In the genomic region with DNA sequence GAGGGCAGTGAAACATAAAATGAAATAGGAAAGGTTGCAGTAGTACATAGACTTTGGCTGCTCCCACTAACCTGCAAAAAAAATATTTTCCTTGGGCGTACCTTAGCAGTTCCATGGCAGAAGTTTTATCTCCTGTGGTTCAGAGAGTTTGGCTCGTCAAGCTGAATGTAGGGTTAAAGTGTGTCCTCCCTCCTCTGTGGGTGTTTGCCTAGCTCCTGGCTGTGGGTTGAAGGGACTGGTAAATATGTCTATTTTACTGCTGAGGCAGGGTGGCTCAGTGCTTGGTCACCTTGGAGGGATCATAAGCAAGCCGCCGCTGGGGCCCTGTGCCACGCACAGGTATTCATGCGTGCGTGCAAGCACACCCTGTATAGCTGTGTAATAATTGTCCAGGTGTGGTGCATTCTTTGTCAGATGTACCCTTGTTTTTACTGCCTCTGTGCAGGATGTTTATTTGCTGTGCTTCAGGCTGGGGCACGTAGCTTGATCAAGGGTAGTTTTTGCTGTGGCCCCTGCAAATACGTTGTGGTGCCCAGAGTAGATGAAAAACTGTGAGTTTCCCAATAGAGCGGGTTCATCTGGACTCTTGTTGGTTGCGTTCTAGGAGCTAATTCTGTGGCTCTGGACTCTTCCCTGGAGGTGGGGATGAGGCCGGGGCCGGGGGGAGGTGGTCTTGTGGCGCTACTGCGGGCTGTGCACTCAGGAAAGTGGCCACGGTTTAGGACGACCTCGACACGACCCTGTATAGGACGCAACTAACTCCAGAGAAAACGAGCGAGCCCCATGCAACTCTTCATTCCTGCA, we compare ENCODE assay signal across 8 cellular contexts. TPM values are rescaled to one million over a fixed set of nuclear protein-coding genes. Genes with fewer than 3 reads are reported as not detected.
DNase-seq lines count a peak whose midpoint lies in the region; ATAC-seq, FAIRE-seq and TF ChIP-seq lines count a peak whose summit lies in the region.

No MANE protein-coding gene starts in this region.

- H3K36me3 Mint-ChIP-seq in activated naive CD4-positive, alpha-beta T cell treated with anti-CD3 and anti-CD28 coated beads for 36 hours (ENCODE audit: low read depth): peaks cover 2% of the 10 kb centered on the region

- H3K9me1 ChIP-seq in keratinocyte (ENCODE audit: control insufficient read depth, extremely low read depth, insufficient read depth, low read length): no peaks in the 10 kb centered on the region

- peaks cover 19% of the 10 kb centered on the region for H3K4me1 ChIP-seq in keratinocyte (ENCODE audit: control insufficient read depth, extremely low read depth, insufficient read depth, low read length)

- peak overlapping the region; percentile 68 for H3K9ac ChIP-seq in keratinocyte (ENCODE audit: control insufficient read depth, extremely low read depth, insufficient read depth, low read length)

- peak overlapping the region; percentile 80 for H3K27ac ChIP-seq in HL-60 (replicated peaks)
- H3K27ac ChIP-seq in keratinocyte (ENCODE audit: control insufficient read depth, insufficient read depth, low read length): peak overlapping the region; percentile 44

- intact Hi-C loops in activated naive CD4-positive, alpha-beta T cell treated with anti-CD3 and anti-CD28 coated beads for 36 hours (cut with micrococcal nuclease): no loop called here

- peak; percentile 24 for TF ChIP-seq POLR2A in GM10847 (IDR thresholded peaks at IDR 0.05; ENCODE audit: extremely low read depth, insufficient read length)

- H3K4me2 ChIP-seq in keratinocyte (ENCODE audit: control insufficient read depth, extremely low read depth, insufficient read depth, low read depth, low read length): peak overlapping the region; percentile 76

- peak overlapping the region; percentile 78 for H3K27ac Mint-ChIP-seq in activated naive CD4-positive, alpha-beta T cell treated with anti-CD3 and anti-CD28 coated beads for 36 hours

- H3K9me3 Mint-ChIP-seq in activated naive CD4-positive, alpha-beta T cell treated with anti-CD3 and anti-CD28 coated beads for 36 hours: no peaks in the 10 kb centered on the region

- no peak for DNase-seq in HL-60 (ENCODE audit: low read depth in 1 of 2, low spot score in 1 of 2)
- peak; percentile 60 for DNase-seq in activated naive CD4-positive, alpha-beta T cell treated with anti-CD3 and anti-CD28 coated beads for 36 hours
- no peak for DNase-seq in keratinocyte (ENCODE audit: low read depth, low spot score)
- DNase-seq in stimulated activated naive CD4-positive, alpha-beta T cell treated with Interleukin-2 at 50 U/mL for 16 hours (lab: John Stamatoyannopoulos, UW): peak; percentile 32
- no peak for DNase-seq in GM13976 (ENCODE audit: low spot score)
- no peak for DNase-seq in hepatic stellate cell (ENCODE audit: low spot score)

- no peaks in the 10 kb centered on the region for H4K20me1 ChIP-seq in keratinocyte (ENCODE audit: control insufficient read depth, extremely low read depth, insufficient read depth, low read length)

- no peaks in the 10 kb centered on the region for H3K79me2 ChIP-seq in keratinocyte (ENCODE audit: control insufficient read depth, insufficient read depth, low read length)

- no peak for FAIRE-seq in keratinocyte (lab: Jason Lieb, UNC)

- H3K4me3 ChIP-seq in HL-60 (replicated peaks; ENCODE audit: insufficient read depth, low read length): peak overlapping the region; percentile 73
- peak overlapping the region; percentile 54 to 63 (median 56) for H3K4me3 ChIP-seq in keratinocyte (ENCODE audit: control insufficient read depth in 2 of 3, extremely low read depth in 1 of 3, insufficient read depth in 2 of 3, low read depth in 1 of 3, low read length in 3 of 3)

- H2AFZ ChIP-seq in keratinocyte (ENCODE audit: control insufficient read depth, low read length): peak overlapping the region; percentile 63

- H3K27me3 Mint-ChIP-seq in activated naive CD4-positive, alpha-beta T cell treated with anti-CD3 and anti-CD28 coated beads for 36 hours (ENCODE audit: low read depth): no peaks in the 10 kb centered on the region

- peak overlapping the region; percentile 87 for H3K4me3 Mint-ChIP-seq in activated naive CD4-positive, alpha-beta T cell treated with anti-CD3 and anti-CD28 coated beads for 36 hours

- dilution Hi-C loops in keratinocyte (cut with MboI; ENCODE audit: extremely low pct_ligation_motif_present, low sequenced_read_pairs): no loop called here

- in situ Hi-C loops in GM13976 (cut with MboI; ENCODE audit: low sequenced_read_pairs, unreplicated experiment): no loop called here

- TF ChIP-seq CTCF in HL-60 (IDR thresholded peaks at IDR 0.05; ENCODE audit: insufficient read depth, low read length) (no peak), keratinocyte (optimal IDR thresholded peaks at IDR 0.05 in 1 of 3, IDR thresholded peaks at IDR 0.05 in 1 of 3, conservative IDR thresholded peaks at IDR 0.05 in 1 of 3; ENCODE audit: extremely low read depth in 1 of 3, insufficient read depth in 2 of 3, low read length in 3 of 3) (no peak), GM13976 (IDR thresholded peaks at IDR 0.05; ENCODE audit: borderline replicate concordance, control extremely low read depth, extremely low read depth, insufficient read depth, missing control alignments) (no peak)

- no peaks in the 10 kb centered on the region for H3K36me3 ChIP-seq in keratinocyte (ENCODE audit: control insufficient read depth in 2 of 2, extremely low read depth in 1 of 2, insufficient read depth in 2 of 2, low read length in 2 of 2)

- CTCF ChIA-PET in activated naive CD4-positive, alpha-beta T cell treated with anti-CD3 and anti-CD28 coated beads for 36 hours (lab: Charles Lee): interaction anchor here (0.7 to 4.7 kb wide), 14 partner anchors 8 to 140 kb away, joined by 3 to 46 read pairs (median 4); no protein-coding TSS in a partner anchor

- H3K27me3 ChIP-seq in HL-60 (ENCODE audit: insufficient read depth, poor library complexity, severe bottlenecking): no peaks in the 10 kb centered on the region
- no peaks in the 10 kb centered on the region for H3K27me3 ChIP-seq in keratinocyte (ENCODE audit: control insufficient read depth, extremely low read depth, insufficient read depth, low read length)

- peaks cover 81% of the 10 kb centered on the region for H3K4me1 Mint-ChIP-seq in activated naive CD4-positive, alpha-beta T cell treated with anti-CD3 and anti-CD28 coated beads for 36 hours (ENCODE audit: low read depth)

- no peak for ATAC-seq in GM21423 (IDR thresholded peaks at IDR 0.05; ENCODE audit: unreplicated experiment)

- H3K9me3 ChIP-seq in keratinocyte (ENCODE audit: control insufficient read depth, low read depth, low read length): no peaks in the 10 kb centered on the region

RNA-seq across cellular contexts. Expression of a gene that starts 0.7 kb away (rescaled TPM):
- total RNA-seq in activated naive CD4-positive, alpha-beta T cell treated with anti-CD3 and anti-CD28 coated beads for 36 hours: 10 to 100 TPM; 66.8 to 67.2 TPM
- polyA plus RNA-seq in keratinocyte: 38.9 to 81.8 TPM (median 46.1 TPM) in 3 replicates
- polyA plus RNA-seq in keratinocyte (2011; ENCODE audit: low read depth): 6.3 TPM
- polyA plus RNA-seq in keratinocyte (2011; cell fraction: cytosol; rRNA removed): 16.3 and 21.8 TPM in 2 replicates
- polyA plus RNA-seq in keratinocyte (2011; cell fraction: nucleus; rRNA removed): 93.7 and 110 TPM in 2 replicates
- polyA plus RNA-seq in keratinocyte (2012; ENCODE audit: low replicate concordance): 7.1 and 52.3 TPM in 2 replicates
- 240 to 444 TPM (median 278 TPM) in 3 replicates for polyA minus RNA-seq in keratinocyte
- polyA minus RNA-seq in keratinocyte (2011; cell fraction: cytosol; rRNA and poly(A)+ RNA removed): 80.4 TPM
- 253 and 438 TPM in 2 replicates for polyA minus RNA-seq in keratinocyte (2011; cell fraction: nucleus; rRNA and poly(A)+ RNA removed)

Comparison
In these comparisons a context has a peak if more than half of its experiments do, and no peak if none do; other contexts are left out.
1. DNase-seq: peak in activated naive CD4-positive, alpha-beta T cell treated with anti-CD3 and anti-CD28 coated beads for 36 hours (single experiment) and stimulated activated naive CD4-positive, alpha-beta T cell treated with Interleukin-2 at 50 U/mL for 16 hours (single experiment); none in HL-60 (0 of 2), keratinocyte (single experiment), GM13976 (single experiment) and hepatic stellate cell (single experiment).